In the genomic region with DNA sequence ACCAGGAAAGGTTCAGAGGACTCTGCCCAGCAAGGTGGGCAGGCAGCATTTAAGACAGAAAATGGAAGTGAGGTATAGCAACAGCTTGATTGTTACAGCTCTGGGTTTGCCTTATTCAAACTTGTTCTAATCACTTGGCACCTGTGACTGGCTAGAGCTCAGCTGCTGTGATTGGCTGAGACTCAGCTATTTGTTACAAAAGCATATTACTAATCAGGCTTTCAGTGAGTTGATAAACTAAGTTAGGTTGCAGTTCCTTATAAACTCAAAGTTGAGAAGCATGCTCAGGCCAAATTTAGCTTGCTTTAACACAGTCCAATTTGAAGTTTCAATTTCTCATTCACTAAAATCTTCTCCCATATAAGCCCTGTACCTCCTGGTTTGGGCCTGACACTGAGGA, we compare ENCODE assay signal across 12 cellular contexts. TPM values are rescaled to one million over a fixed set of nuclear protein-coding genes. Genes with fewer than 3 reads are reported as not detected.
DNase-seq lines count a peak whose midpoint lies in the region; ATAC-seq and TF ChIP-seq lines count a peak whose summit lies in the region.
"Had no signal": no experiment of that assay in that cellular context is flagged by ENCODE, and none has a peak within 500 bp of the region (broad histone marks: within the 10 kb centered on the region; RNA-seq: fewer than 3 reads in every experiment).

No MANE protein-coding gene starts in this region.

- peak; percentile 22 for DNase-seq in GM13977 (ENCODE audit: low spot score)
- DNase-seq in NCI-H69 (lab: John Stamatoyannopoulos, UW) = peak; percentile 17
- no peak for DNase-seq in NCI-H2171 treated with DMSO at 0.1 percent for 48 hours (lab: John Stamatoyannopoulos, UW)
- no peak for DNase-seq in NCI-H1417 treated with DMSO at 0.1 percent for 48 hours (lab: John Stamatoyannopoulos, UW)
- no peak for DNase-seq in activated T-helper 2 cell treated with anti-CD3 and anti-CD28 coated beads, Interferon-gamma antibody, Interleukin-2, Interleukin-4, amounts not matched to agents 10 μg/mL and 5 μg/mL and 100 μg/mL, durations not matched to agents 14 hours and 24 hours and 36 hours (ENCODE audit: low spot score)
- DNase-seq in putamen (ENCODE audit: low spot score) = no peak
- DNase-seq: activated naive CD4-positive, alpha-beta T cell treated with anti-CD3 and anti-CD28 coated beads for 36 hours; CD4-positive, alpha-beta T cell had no signal

- no peaks in the 10 kb centered on the region for H3K36me3 Mint-ChIP-seq in activated T-helper 2 cell treated with anti-CD3 and anti-CD28 coated beads, Interferon-gamma antibody, Interleukin-2, Interleukin-4, amounts not matched to agents 10 μg/mL and 5 μg/mL and 100 μg/mL, durations not matched to agents 14 hours and 24 hours and 36 hours (ENCODE audit: low read depth)
- H3K36me3 Mint-ChIP-seq: type B pancreatic cell had no signal

- H3K27ac Mint-ChIP-seq in activated T-helper 2 cell treated with anti-CD3 and anti-CD28 coated beads, Interferon-gamma antibody, Interleukin-2, Interleukin-4, amounts not matched to agents 10 μg/mL and 5 μg/mL and 100 μg/mL, durations not matched to agents 14 hours and 24 hours and 36 hours = no peak overlapping the region
- H3K27ac Mint-ChIP-seq: activated naive CD4-positive, alpha-beta T cell treated with anti-CD3 and anti-CD28 coated beads for 36 hours; CD4-positive, alpha-beta T cell; type B pancreatic cell had no signal

- no peak overlapping the region for H3K4me3 Mint-ChIP-seq in activated T-helper 2 cell treated with anti-CD3 and anti-CD28 coated beads, Interferon-gamma antibody, Interleukin-2, Interleukin-4, amounts not matched to agents 10 μg/mL and 5 μg/mL and 100 μg/mL, durations not matched to agents 14 hours and 24 hours and 36 hours (ENCODE audit: low read depth)
- H3K4me3 Mint-ChIP-seq: activated naive CD4-positive, alpha-beta T cell treated with anti-CD3 and anti-CD28 coated beads for 36 hours; CD4-positive, alpha-beta T cell; neural crest cell; type B pancreatic cell had no signal

- no peaks in the 10 kb centered on the region for H3K9me3 Mint-ChIP-seq in activated T-helper 2 cell treated with anti-CD3 and anti-CD28 coated beads, Interferon-gamma antibody, Interleukin-2, Interleukin-4, amounts not matched to agents 10 μg/mL and 5 μg/mL and 100 μg/mL, durations not matched to agents 14 hours and 24 hours and 36 hours
- H3K9me3 Mint-ChIP-seq: activated naive CD4-positive, alpha-beta T cell treated with anti-CD3 and anti-CD28 coated beads for 36 hours; CD4-positive, alpha-beta T cell; neural crest cell; type B pancreatic cell had no signal

- TF ChIP-seq CTCF in GM13977 (IDR thresholded peaks at IDR 0.05; ENCODE audit: extremely low read depth, insufficient read depth, missing control alignments) = no peak

- ATAC-seq in GM19397 (IDR thresholded peaks at IDR 0.05; ENCODE audit: unreplicated experiment) (peak; percentile 75), HG02885 (IDR thresholded peaks at IDR 0.05; ENCODE audit: poor library complexity, unreplicated experiment) (peak; percentile 47)

- peaks cover 11% of the 10 kb centered on the region for H3K27me3 Mint-ChIP-seq in activated T-helper 2 cell treated with anti-CD3 and anti-CD28 coated beads, Interferon-gamma antibody, Interleukin-2, Interleukin-4, amounts not matched to agents 10 μg/mL and 5 μg/mL and 100 μg/mL, durations not matched to agents 14 hours and 24 hours and 36 hours (ENCODE audit: low read depth)
- H3K27me3 Mint-ChIP-seq: CD4-positive, alpha-beta T cell; type B pancreatic cell had no signal

- in situ Hi-C loops in GM13977 (cut with MboI; ENCODE audit: low pct_unique_long_range_greater_than_20kb, low sequenced_read_pairs, unreplicated experiment) = no loop called here

- no peaks in the 10 kb centered on the region for H3K4me1 Mint-ChIP-seq in activated T-helper 2 cell treated with anti-CD3 and anti-CD28 coated beads, Interferon-gamma antibody, Interleukin-2, Interleukin-4, amounts not matched to agents 10 μg/mL and 5 μg/mL and 100 μg/mL, durations not matched to agents 14 hours and 24 hours and 36 hours (ENCODE audit: low read depth)
- H3K4me1 Mint-ChIP-seq: neural crest cell had no signal

- intact Hi-C loops in activated T-helper 2 cell treated with anti-CD3 and anti-CD28 coated beads, Interferon-gamma antibody, Interleukin-2, Interleukin-4, amounts not matched to agents 10 μg/mL and 5 μg/mL and 100 μg/mL, durations not matched to agents 14 hours and 24 hours and 36 hours (cut with micrococcal nuclease) = no loop called here

RNA-seq across cellular contexts. Expression of gene GDA, which starts 56.3 kb away (rescaled TPM):
- total RNA-seq in activated T-helper 2 cell treated with anti-CD3 and anti-CD28 coated beads, Interferon-gamma antibody, Interleukin-2, Interleukin-4, amounts not matched to agents 10 μg/mL and 5 μg/mL and 100 μg/mL, durations not matched to agents 14 hours and 24 hours and 36 hours = 0.07 TPM in 1 of 2 replicates, not detected in the other
- total RNA-seq: activated naive CD4-positive, alpha-beta T cell treated with anti-CD3 and anti-CD28 coated beads for 36 hours; CD4-positive, alpha-beta T cell had no signal

Comparison
In these comparisons a context has a peak if more than half of its experiments do, and no peak if none do; other contexts are left out.
1. DNase-seq: peak in GM13977 (single experiment) and NCI-H69 (single experiment); none in NCI-H2171 treated with DMSO at 0.1 percent for 48 hours (single experiment), NCI-H1417 treated with DMSO at 0.1 percent for 48 hours (single experiment), activated T-helper 2 cell treated with anti-CD3 and anti-CD28 coated beads, Interferon-gamma antibody, Interleukin-2, Interleukin-4, amounts not matched to agents 10 μg/mL and 5 μg/mL and 100 μg/mL, durations not matched to agents 14 hours and 24 hours and 36 hours (single experiment) and putamen (single experiment).